9 cellular contexts compared by ENCODE assay signal in the genomic region with DNA sequence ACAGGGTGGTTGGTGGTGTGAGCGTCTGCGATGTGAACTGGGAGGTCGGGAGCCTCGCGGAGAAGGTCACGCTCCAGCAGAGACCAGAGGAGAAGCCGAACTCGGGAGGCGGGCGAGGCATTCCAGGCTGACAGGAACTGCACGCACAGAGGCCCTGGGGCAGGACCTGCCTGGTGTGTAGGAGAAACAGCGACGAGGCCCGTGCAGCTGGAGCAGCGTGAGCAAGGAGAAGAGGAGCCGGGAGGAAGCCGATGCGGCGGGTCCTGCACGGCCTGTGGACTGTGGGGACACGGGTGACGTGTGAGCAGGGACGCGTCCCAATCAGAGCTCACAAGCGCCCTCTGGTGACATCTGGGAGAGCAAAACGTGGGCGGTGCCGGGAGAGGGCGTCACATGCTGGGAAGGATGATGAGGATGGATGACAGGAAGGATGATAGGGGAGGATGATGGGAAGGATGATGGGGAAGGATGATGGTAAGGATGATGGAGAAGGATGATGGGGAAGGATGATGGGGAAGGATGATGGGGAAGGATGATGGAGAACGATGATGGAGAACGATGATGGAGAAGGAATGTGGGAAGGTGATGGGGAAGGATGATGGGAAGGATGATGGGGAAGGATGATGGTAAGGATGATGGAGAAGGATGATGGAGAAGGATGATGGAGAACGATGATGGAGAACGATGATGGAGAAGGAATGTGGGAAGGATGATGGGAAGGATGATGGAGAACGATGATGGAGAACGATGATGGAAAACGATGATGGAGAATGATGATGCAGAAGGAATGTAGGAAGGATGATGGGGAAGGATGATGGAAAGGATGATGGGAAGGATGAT. TPM values are rescaled to one million over a fixed set of nuclear protein-coding genes. Genes with fewer than 3 reads are reported as not detected.
DNase-seq lines count a peak whose midpoint lies in the region; ATAC-seq, FAIRE-seq and TF ChIP-seq lines count a peak whose summit lies in the region.
"Had no signal": no experiment of that assay in that cellular context is flagged by ENCODE, and none has a peak within 500 bp of the region (broad histone marks: within the 10 kb centered on the region; RNA-seq: fewer than 3 reads in every experiment).

No MANE protein-coding gene starts in this region.

- intact Hi-C loops in OCI-LY7 (cut with micrococcal nuclease; ENCODE audit: unreplicated experiment) = no loop called here
- intact Hi-C loops in cardiac septum (cut with DNase I) = loop anchor here (5.0 kb wide), 1 partner anchor 88 kb away; no protein-coding TSS in a partner anchor

- no peaks in the 10 kb centered on the region for H3K4me1 ChIP-seq in OCI-LY7 (ENCODE audit: insufficient read depth, low read length, poor library complexity, severe bottlenecking)

- POLR2A ChIA-PET in OCI-LY7 (lab: Charles Lee) = no interaction called here

- H3K4me3 ChIP-seq in OCI-LY7 (ENCODE audit: low read depth, low read length, poor library complexity, severe bottlenecking) = no peak overlapping the region

- no peak overlapping the region for H3K4me2 ChIP-seq in OCI-LY7 (ENCODE audit: low read length)

- FAIRE-seq in GM19239 (lab: Jason Lieb, UNC) = no peak

- no peak overlapping the region for H3K27ac ChIP-seq in OCI-LY7 (ENCODE audit: low read depth, low read length, poor library complexity, severe bottlenecking)

- no peaks in the 10 kb centered on the region for H3K79me2 ChIP-seq in OCI-LY7 (ENCODE audit: insufficient read depth, low read depth, low read length)

- H3K9me2 ChIP-seq in OCI-LY7 (ENCODE audit: insufficient read depth, low read length) = no peaks in the 10 kb centered on the region

- CTCF ChIA-PET in OCI-LY7 (lab: Charles Lee; ENCODE audit: unreplicated experiment) = no interaction called here

- no peak for ATAC-seq in activated naive CD8-positive, alpha-beta T cell treated with anti-CD3 and anti-CD28 coated beads, Interleukin-2, amount 50 U/mL, for 24 hours
- ATAC-seq in GM19328 (IDR thresholded peaks at IDR 0.05; ENCODE audit: unreplicated experiment) = no peak

- H3K36me3 Mint-ChIP-seq in activated naive CD8-positive, alpha-beta T cell treated with anti-CD3 and anti-CD28 coated beads, Interleukin-2, amount 50 U/mL, for 24 hours (ENCODE audit: low read depth) = peaks cover 13% of the 10 kb centered on the region
- no peaks in the 10 kb centered on the region for H3K36me3 Mint-ChIP-seq in progenitor cell of endocrine pancreas (ENCODE audit: insufficient read depth)

- no TSS peak for BruUV-seq in OCI-LY7 (replicated peaks; lab: Mats Ljungman, UMichigan)

- DNase-seq in OCI-LY7 (ENCODE audit: low spot score) = no peak
- peak; percentile 60 for DNase-seq in activated naive CD8-positive, alpha-beta T cell treated with anti-CD3 and anti-CD28 coated beads, Interleukin-2, amount 50 U/mL, for 24 hours
- peak; percentile 85 for DNase-seq in cardiac septum (ENCODE audit: low spot score)
- DNase-seq in progenitor cell of endocrine pancreas (ENCODE audit: low spot score, unreplicated experiment) = peak; percentile 55
- no peak for DNase-seq in GM19239 (ENCODE audit: insufficient read length, low spot score)
- DNase-seq in NCI-H446 (lab: John Stamatoyannopoulos, UW) = no peak

- no peak overlapping the region for H2AFZ ChIP-seq in OCI-LY7 (ENCODE audit: low read length)

- peak overlapping the region; percentile 92 for H3K27ac Mint-ChIP-seq in activated naive CD8-positive, alpha-beta T cell treated with anti-CD3 and anti-CD28 coated beads, Interleukin-2, amount 50 U/mL, for 24 hours
- peak overlapping the region; percentile 80 for H3K27ac Mint-ChIP-seq in progenitor cell of endocrine pancreas

- peaks cover 16% of the 10 kb centered on the region for H3K4me1 Mint-ChIP-seq in activated naive CD8-positive, alpha-beta T cell treated with anti-CD3 and anti-CD28 coated beads, Interleukin-2, amount 50 U/mL, for 24 hours
- H3K4me1 Mint-ChIP-seq in progenitor cell of endocrine pancreas (ENCODE audit: low read depth) = peaks cover 4% of the 10 kb centered on the region

- H4K20me1 ChIP-seq in OCI-LY7 (ENCODE audit: insufficient read depth, low read length) = no peaks in the 10 kb centered on the region

- H3K9me3 ChIP-seq in OCI-LY7 (ENCODE audit: low read length) = no peaks in the 10 kb centered on the region

- peaks cover 28% of the 10 kb centered on the region for H3K27me3 Mint-ChIP-seq in activated naive CD8-positive, alpha-beta T cell treated with anti-CD3 and anti-CD28 coated beads, Interleukin-2, amount 50 U/mL, for 24 hours
- H3K27me3 Mint-ChIP-seq in progenitor cell of endocrine pancreas = peaks cover 24% of the 10 kb centered on the region

- H3K9me3 Mint-ChIP-seq in activated naive CD8-positive, alpha-beta T cell treated with anti-CD3 and anti-CD28 coated beads, Interleukin-2, amount 50 U/mL, for 24 hours = peaks cover 23% of the 10 kb centered on the region
- H3K9me3 Mint-ChIP-seq in progenitor cell of endocrine pancreas (ENCODE audit: low read depth) = peaks cover 14% of the 10 kb centered on the region

- TF ChIP-seq CTCF in GM12872 (IDR thresholded peaks at IDR 0.05; ENCODE audit: insufficient read depth, low read depth, low read length) (0 out of 3 replicates have a peak, but pooled peaks have one; percentile 4), OCI-LY7 (conservative IDR thresholded peaks at IDR 0.05; ENCODE audit: low read length) (peak; percentile 47), progenitor cell of endocrine pancreas (IDR thresholded peaks at IDR 0.05; ENCODE audit: unreplicated experiment) (peak; percentile 65)

- H3K4me3 Mint-ChIP-seq in activated naive CD8-positive, alpha-beta T cell treated with anti-CD3 and anti-CD28 coated beads, Interleukin-2, amount 50 U/mL, for 24 hours = peak overlapping the region; percentile 65
- H3K4me3 Mint-ChIP-seq in progenitor cell of endocrine pancreas (ENCODE audit: low read depth) = peak overlapping the region; percentile 35

- no peaks in the 10 kb centered on the region for H3K36me3 ChIP-seq in OCI-LY7 (ENCODE audit: insufficient read depth, low read length)

RNA-seq across cellular contexts. Expression of a gene that starts 16.1 kb away (rescaled TPM):
- 0.26 and 0.69 TPM in 2 replicates for total RNA-seq in OCI-LY7 (2014; rRNA removed; shearing (Covaris generic))
- total RNA-seq in OCI-LY7 (2022) (2.0 TPM in 2 replicates), cardiac septum (0.40 TPM), progenitor cell of endocrine pancreas (0.77 and 1.0 TPM in 2 replicates)

RNA-seq across cellular contexts. Expression of a gene that starts 19.4 kb away (rescaled TPM):
- total RNA-seq in OCI-LY7 (2014; rRNA removed; shearing (Covaris generic)) = 0.28 TPM in 1 of 2 replicates, not detected in the other
- 0.48 and 0.65 TPM in 2 replicates for total RNA-seq in OCI-LY7 (2022)
- total RNA-seq in cardiac septum = 16.8 TPM
- 159 TPM in 2 replicates for total RNA-seq in progenitor cell of endocrine pancreas
- total RNA-seq: T-helper 2 cell treated with Interferon-gamma antibody and Interleukin-4, amounts not matched to agents 100 ng/mL and 5 ng/mL, for 36 hours had no signal

RNA-seq across cellular contexts. Expression of a gene that starts 27.1 kb away (rescaled TPM):
- 17.2 and 25.6 TPM in 2 replicates for total RNA-seq in OCI-LY7 (2014; rRNA removed; shearing (Covaris generic))
- total RNA-seq in OCI-LY7 (2022) (20.8 and 24.4 TPM in 2 replicates), cardiac septum (11.2 TPM), progenitor cell of endocrine pancreas (16.4 and 18.0 TPM in 2 replicates)

RNA-seq across cellular contexts. Expression of a gene that starts 51.3 kb away (rescaled TPM):
- 65.2 and 77.2 TPM in 2 replicates for total RNA-seq in OCI-LY7 (2014; rRNA removed; shearing (Covaris generic))
- 58.0 and 58.2 TPM in 2 replicates for total RNA-seq in OCI-LY7 (2022)
- total RNA-seq in cardiac septum = 78.2 TPM
- 96.9 and 100 TPM in 2 replicates for total RNA-seq in progenitor cell of endocrine pancreas

Comparison
In these comparisons a context has a peak if more than half of its experiments do, and no peak if none do; other contexts are left out.
1. CTCF ChIP-seq: peak in every context shown above with its lines; median percentile 65 in progenitor cell of endocrine pancreas; 47 in OCI-LY7; 4 in GM12872.
2. DNase-seq: peak in activated naive CD8-positive, alpha-beta T cell treated with anti-CD3 and anti-CD28 coated beads, Interleukin-2, amount 50 U/mL, for 24 hours (single experiment), cardiac septum (single experiment) and progenitor cell of endocrine pancreas (single experiment); none in OCI-LY7 (single experiment), GM19239 (single experiment) and NCI-H446 (0 of 2).
3. RNA of a gene that starts 19.4 kb away (total RNA-seq): 159 TPM in progenitor cell of endocrine pancreas and 16.8 TPM in cardiac septum (single experiment); 0.28 to 0.65 TPM in OCI-LY7; every median in the first group is over 10 times any median in the second.